In the genomic region with DNA sequence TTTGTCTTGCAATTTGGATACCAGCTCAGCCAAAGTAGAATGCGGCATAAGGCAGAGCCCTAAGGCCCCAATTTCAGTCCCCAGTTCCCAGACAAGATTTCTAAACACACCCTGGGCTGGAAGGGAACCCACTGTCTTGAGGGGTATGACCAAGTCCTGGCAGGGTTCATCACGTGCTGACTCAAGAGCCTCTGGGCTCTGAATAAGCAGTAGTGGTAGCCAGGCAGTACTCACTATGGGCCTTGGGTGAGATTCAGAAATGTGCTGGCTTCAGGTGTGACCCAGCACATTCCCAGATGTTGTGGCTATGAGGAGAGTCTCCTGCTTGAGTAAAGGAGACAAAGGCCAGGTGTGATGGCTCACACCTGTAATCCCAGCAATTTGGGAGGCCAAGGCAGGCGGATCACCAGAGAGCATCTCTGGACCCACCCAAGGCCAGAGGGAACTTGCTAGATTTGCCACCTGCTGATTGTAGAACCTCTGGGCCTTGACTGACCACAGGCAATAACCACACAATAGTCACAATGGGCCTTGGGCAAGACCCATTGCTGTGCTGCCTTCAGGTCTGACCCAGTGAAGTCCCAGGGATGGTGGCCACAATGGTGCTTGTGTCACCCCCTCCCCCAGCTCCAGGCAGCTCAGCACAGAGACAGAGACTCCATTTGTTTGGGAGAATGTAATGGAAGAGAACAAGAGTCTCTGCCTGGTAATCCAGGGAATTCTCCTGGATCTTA, we compare ENCODE assay signal across 15 cellular contexts.
DNase-seq lines count a peak whose midpoint lies in the region; ATAC-seq and TF ChIP-seq lines count a peak whose summit lies in the region.
"Had no signal": no experiment of that assay in that cellular context is flagged by ENCODE, and none has a peak within 500 bp of the region (broad histone marks: within the 10 kb centered on the region; RNA-seq: fewer than 3 reads in every experiment).

No MANE protein-coding gene starts in this region.

- peaks cover 61% of the 10 kb centered on the region for H3K36me3 Mint-ChIP-seq in GM23338 (ENCODE audit: low read depth)
- peaks cover 83% of the 10 kb centered on the region for H3K36me3 Mint-ChIP-seq in nephron progenitor cell (ENCODE audit: low read depth)

- no peak overlapping the region for H2AFZ ChIP-seq in GM23338
- no peak overlapping the region for H2AFZ ChIP-seq in hepatocyte

- H3K27me3 Mint-ChIP-seq in GM23338 (ENCODE audit: insufficient read depth, low read depth, poor library complexity) (no peaks in the 10 kb centered on the region), nephron progenitor cell (ENCODE audit: low read depth, poor library complexity) (no peaks in the 10 kb centered on the region)

- H4K20me1 ChIP-seq in GM23338 (replicated peaks; ENCODE audit: insufficient read depth) (peaks cover 4% of the 10 kb centered on the region), hepatocyte (ENCODE audit: insufficient read depth, poor library complexity, severe bottlenecking) (no peaks in the 10 kb centered on the region)

- ATAC-seq in GM23338: peak; percentile 52
- ATAC-seq in GM21367 (IDR thresholded peaks at IDR 0.05; ENCODE audit: unreplicated experiment): no peak

- H3K9me3 ChIP-seq in iPS-20b (ENCODE audit: insufficient read depth, low read depth, low read length): no peaks in the 10 kb centered on the region
- H3K9me3 ChIP-seq in hepatocyte (ENCODE audit: low read depth): no peaks in the 10 kb centered on the region
- H3K9me3 ChIP-seq: right lobe of liver, SJCRH30 had no signal

- H3K79me2 ChIP-seq in GM23338 (replicated peaks; ENCODE audit: insufficient read depth) (peaks cover 41% of the 10 kb centered on the region), hepatocyte (peaks cover 22% of the 10 kb centered on the region)

- H3K4me3 ChIP-seq in GM12865 (ENCODE audit: low read depth, low read length) (no peak overlapping the region), GM23338 (no peak overlapping the region), iPS-20b (ENCODE audit: low read length) (no peak overlapping the region), hepatocyte (no peak overlapping the region)
- H3K4me3 ChIP-seq: BLaER1, right lobe of liver, SJCRH30 had no signal

- peaks cover 12% of the 10 kb centered on the region; the same call in 1 of the 2 replicates for H3K36me3 ChIP-seq in GM23338 (ENCODE audit: insufficient read depth)
- H3K36me3 ChIP-seq in iPS-20b (ENCODE audit: insufficient read depth, low read depth, low read length): peaks cover 61% of the 10 kb centered on the region
- H3K36me3 ChIP-seq in hepatocyte (replicated peaks; ENCODE audit: insufficient read depth, low read depth): no peaks in the 10 kb centered on the region

- H3K9me3 Mint-ChIP-seq in GM23338: no peaks in the 10 kb centered on the region
- no peaks in the 10 kb centered on the region for H3K9me3 Mint-ChIP-seq in nephron progenitor cell

- H3K4me1 ChIP-seq in GM23338 (ENCODE audit: insufficient read depth): peaks cover 9% of the 10 kb centered on the region
- H3K4me1 ChIP-seq in iPS-20b (ENCODE audit: insufficient read depth, low read length): peaks cover 13% of the 10 kb centered on the region
- H3K4me1 ChIP-seq in hepatocyte (ENCODE audit: insufficient read depth): no peaks in the 10 kb centered on the region
- H3K4me1 ChIP-seq: BLaER1, right lobe of liver, SJCRH30 had no signal

- no peak overlapping the region for H3K4me3 Mint-ChIP-seq in GM23338
- no peak overlapping the region for H3K4me3 Mint-ChIP-seq in nephron progenitor cell

- 0 out of 2 replicates have a peak overlapping the region, but pooled peaks have one; percentile 15 for H3K4me2 ChIP-seq in GM23338
- no peak overlapping the region for H3K4me2 ChIP-seq in hepatocyte
- H3K4me2 ChIP-seq: BLaER1 had no signal

- WGBS in hepatocyte (ENCODE audit: low lambda C conversion rate, missing lambda C conversion rate): 98% methylated on average over 3 of the region's 3 CpGs

- DNase-seq in GM12865 (ENCODE audit: low read depth): peak; percentile 18
- DNase-seq in GM23338 (ENCODE audit: low spot score): no peak
- DNase-seq in RPMI8226: peak; percentile 54
- DNase-seq in nephron progenitor cell: no peak
- no peak for DNase-seq in hepatocyte (ENCODE audit: low spot score)
- no peak for DNase-seq in NCI-H1694 treated with DMSO at 0.1 percent for 48 hours (lab: John Stamatoyannopoulos, UW)
- DNase-seq: aorta, foreskin melanocyte, NCI-H1417, NCI-H510A treated with DMSO at 0.1 percent for 48 hours, right lobe of liver, SJCRH30 had no signal

- peak overlapping the region; percentile 46; the same call in 1 of the 2 replicates for H3K27ac Mint-ChIP-seq in GM23338
- no peak overlapping the region for H3K27ac Mint-ChIP-seq in nephron progenitor cell

- no peaks in the 10 kb centered on the region for H3F3A ChIP-seq in GM23338 (replicated peaks; ENCODE audit: low read depth)

- H3K9ac ChIP-seq in iPS-20b (ENCODE audit: low read depth, low read length): no peak overlapping the region
- H3K9ac ChIP-seq: BLaER1 had no signal

- H3K27me3 ChIP-seq in GM23338 (ENCODE audit: insufficient read depth): no peaks in the 10 kb centered on the region
- no peaks in the 10 kb centered on the region for H3K27me3 ChIP-seq in iPS-20b (ENCODE audit: insufficient read depth, low read length)
- H3K27me3 ChIP-seq in hepatocyte: no peaks in the 10 kb centered on the region
- H3K27me3 ChIP-seq: BLaER1, right lobe of liver, SJCRH30 had no signal

- H3K9me2 ChIP-seq in GM23338 (ENCODE audit: insufficient read depth) (no peaks in the 10 kb centered on the region), hepatocyte (replicated peaks; ENCODE audit: insufficient read depth) (no peaks in the 10 kb centered on the region)

- peaks cover 19% of the 10 kb centered on the region for H3K4me1 Mint-ChIP-seq in GM23338
- no peaks in the 10 kb centered on the region for H3K4me1 Mint-ChIP-seq in nephron progenitor cell

- TF ChIP-seq CTCF in GM12865 (IDR thresholded peaks at IDR 0.05; ENCODE audit: insufficient read depth, low read depth, low read length, missing control alignments) (no peak), GM23338 (conservative IDR thresholded peaks at IDR 0.05; ENCODE audit: low read depth in 2 of 2) (no peak), nephron progenitor cell (IDR thresholded peaks at IDR 0.05) (no peak), hepatocyte (IDR thresholded peaks at IDR 0.05; ENCODE audit: poor library complexity) (no peak)

- 0 out of 2 replicates have a peak overlapping the region, but pooled peaks have one; percentile 55 for H3K27ac ChIP-seq in GM23338 (ENCODE audit: low read depth)
- peak overlapping the region; percentile 25 for H3K27ac ChIP-seq in iPS-20b (ENCODE audit: low read length)
- no peak overlapping the region for H3K27ac ChIP-seq in hepatocyte
- H3K27ac ChIP-seq: BLaER1, right lobe of liver, SJCRH30 had no signal

TF ChIP-seq in GM23338, 12 proteins besides CTCF, POLR2A, EP300 and RAD21:
- TF ChIP-seq, protein P1, sequence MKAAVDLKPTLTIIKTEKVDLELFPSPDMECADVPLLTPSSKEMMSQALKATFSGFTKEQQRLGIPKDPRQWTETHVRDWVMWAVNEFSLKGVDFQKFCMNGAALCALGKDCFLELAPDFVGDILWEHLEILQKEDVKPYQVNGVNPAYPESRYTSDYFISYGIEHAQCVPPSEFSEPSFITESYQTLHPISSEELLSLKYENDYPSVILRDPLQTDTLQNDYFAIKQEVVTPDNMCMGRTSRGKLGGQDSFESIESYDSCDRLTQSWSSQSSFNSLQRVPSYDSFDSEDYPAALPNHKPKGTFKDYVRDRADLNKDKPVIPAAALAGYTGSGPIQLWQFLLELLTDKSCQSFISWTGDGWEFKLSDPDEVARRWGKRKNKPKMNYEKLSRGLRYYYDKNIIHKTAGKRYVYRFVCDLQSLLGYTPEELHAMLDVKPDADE (IDR thresholded peaks at IDR 0.05): no peak
- TF ChIP-seq NANOG (IDR thresholded peaks at IDR 0.05; ENCODE audit: borderline replicate concordance) (no peak), EZH2 (IDR thresholded peaks at IDR 0.05; ENCODE audit: low read depth, unreplicated experiment) (no peak), CREB1 (CRISPR knock-in tag; IDR thresholded peaks at IDR 0.05; ENCODE audit: low read depth) (no peak), ZNF114 (CRISPR knock-in tag; IDR thresholded peaks at IDR 0.05) (no peak)

Comparison
In these comparisons a context has a peak if more than half of its experiments do, and no peak if none do; other contexts are left out.
1. DNase-seq: peak in GM12865 (single experiment) and RPMI8226 (single experiment); none in GM23338 (single experiment), nephron progenitor cell (single experiment), hepatocyte (single experiment) and NCI-H1694 treated with DMSO at 0.1 percent for 48 hours (single experiment).